In the genomic region with DNA sequence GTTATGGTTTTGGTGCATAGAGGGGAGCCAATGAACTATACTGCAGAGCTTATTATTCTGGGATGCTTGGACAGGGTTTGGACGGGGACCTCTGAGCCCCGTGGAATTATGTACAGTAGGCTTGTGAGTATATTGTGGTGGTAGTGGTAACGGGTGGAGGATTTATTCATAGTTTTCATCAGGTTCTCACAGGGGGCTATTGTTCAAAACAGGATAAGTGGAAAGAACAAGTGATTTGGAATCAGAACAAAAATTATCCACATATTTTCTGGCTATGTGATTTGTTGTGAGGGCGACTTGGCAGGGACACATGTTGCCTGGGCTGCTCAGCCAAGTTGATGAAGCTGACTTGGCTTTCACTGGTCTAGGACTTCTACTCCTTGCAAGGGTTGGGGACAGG, we compare ENCODE assay signal across 33 cellular contexts.
"Had no signal": no experiment of that assay in that cellular context is flagged by ENCODE, and none has a peak within 500 bp of the region (broad histone marks: within the 10 kb centered on the region; RNA-seq: fewer than 3 reads in every experiment).

No MANE protein-coding gene starts in this region.

- ATAC-seq: activated CD8-positive, alpha-beta T cell treated with anti-CD3 and anti-CD28 coated beads for 36 hours; activated naive CD4-positive, alpha-beta T cell treated with anti-CD3 and anti-CD28 coated beads, Interleukin-2, amount 50 U/mL, for 72 hours; activated T-cell treated with anti-CD3 and anti-CD28 coated beads, Interleukin-2, amount 50 U/mL, for 4 hours; activated T-cell treated with anti-CD3 and anti-CD28 coated beads, Interleukin-2, amount 50 U/mL, for 72 hours; activated T-helper 17 cell treated with anti-CD3 and anti-CD28 coated beads, Interleukin-2, amount 50 U/mL, for 72 hours had no signal

- FAIRE-seq: bronchial epithelial cell, TTC549 had no signal

- H3K9me3 ChIP-seq: ascending aorta had no signal

- DNase-seq: activated B cell treated with CpG ODN at 0.5 μM for 24 hours; activated CD4-positive, alpha-beta memory T cell treated with anti-CD3 and anti-CD28 coated beads for 36 hours; activated CD4-positive, alpha-beta T cell treated with anti-CD3 and anti-CD28 coated beads for 4 hours; activated CD4-positive, alpha-beta T cell treated with anti-CD3 and anti-CD28 coated beads, Interleukin-2, amount 10 ng/mL, durations not matched to agents 24 days and 14 days; activated CD4-positive, alpha-beta T cell treated with anti-CD3 and anti-CD28 coated beads, Interleukin-2, amount 50 U/mL, for 1 hour; activated CD4-positive, alpha-beta T cell treated with anti-CD3 and anti-CD28 coated beads, Interleukin-2, amount 50 U/mL, for 4 hours; activated CD4-positive, CD25-positive, alpha-beta regulatory T cell treated with anti-CD3 and anti-CD28 coated beads, Interleukin-2, amount 50 U/mL, for 72 hours; activated CD8-positive, alpha-beta memory T cell treated with anti-CD3 and anti-CD28 coated beads, Interleukin-2, amount 50 U/mL, for 4 hours; activated CD8-positive, alpha-beta T cell treated with anti-CD3 and anti-CD28 coated beads for 36 hours; activated effector memory CD4-positive, alpha-beta T cell treated with anti-CD3 and anti-CD28 coated beads, Interleukin-2, amount 50 U/mL, for 16 hours; activated gamma-delta T cell treated with Interleukin-2 at 50 U/mL for 16 hours; activated naive CD4-positive, alpha-beta T cell; activated naive CD4-positive, alpha-beta T cell treated with anti-CD3 and anti-CD28 coated beads for 36 hours; activated naive CD4-positive, alpha-beta T cell treated with anti-CD3 and anti-CD28 coated beads, Interleukin-2, amount 50 U/mL, for 16 hours; activated naive CD8-positive, alpha-beta T cell treated with anti-CD3 and anti-CD28 coated beads for 36 hours; activated T-cell treated with anti-CD3 and anti-CD28 coated beads for 4 hours; activated T-cell treated with anti-CD3 and anti-CD28 coated beads, Interleukin-2, amount 50 U/mL, for 1 hour; activated T-cell treated with anti-CD3 and anti-CD28 coated beads, Interleukin-2, amount 50 U/mL, for 4 hours; activated T-cell treated with anti-CD3 and anti-CD28 coated beads, Interleukin-2, amount 50 U/mL, for 72 hours; amygdala; anterior cingulate cortex; caudate nucleus; cerebellar nuclear complex; T-helper 1 cell; T-helper 2 cell; T-helper 9 cell had no signal

- H3K36me3 ChIP-seq: ascending aorta, cardiac muscle cell had no signal

- H3K4me1 ChIP-seq: ascending aorta had no signal

- H3K27me3 ChIP-seq: ascending aorta, cardiac muscle cell had no signal

- H3K4me3 ChIP-seq: ascending aorta, cardiac muscle cell had no signal

- H3K27ac ChIP-seq: ascending aorta, cardiac muscle cell, VCaP had no signal
